25 cellular contexts compared by ENCODE assay signal in genomic region chr7:44811093-44811492, GRCh38. TPM values are rescaled to one million over a fixed set of nuclear protein-coding genes. Genes with fewer than 3 reads are reported as not detected.
DNase-seq lines count a peak whose midpoint lies in the region; ATAC-seq, FAIRE-seq and TF ChIP-seq lines count a peak whose summit lies in the region.
"Had no signal": no experiment of that assay in that cellular context is flagged by ENCODE, and none has a peak within 500 bp of the region (broad histone marks: within the 10 kb centered on the region; RNA-seq: fewer than 3 reads in every experiment).

No MANE protein-coding gene starts in this region.

- TF ChIP-seq CTCF in A549 (IDR thresholded peaks at IDR 0.05) (no peak), KMS-11 (conservative IDR thresholded peaks at IDR 0.05; ENCODE audit: low read depth, low read length) (no peak), K562 (IDR thresholded peaks at IDR 0.05 in 2 of 3, conservative IDR thresholded peaks at IDR 0.05 in 1 of 3; ENCODE audit: insufficient read depth in 2 of 3, low read depth in 1 of 3, low read length in 3 of 3) (no peak)

- H3K4me3 ChIP-seq in A549 (no peak overlapping the region), KMS-11 (IDR thresholded peaks at IDR 0.05; ENCODE audit: insufficient read depth, low read depth, low read length) (no peak overlapping the region), K562 (no peak overlapping the region)
- H3K4me3 ChIP-seq: colonic mucosa had no signal

- no peaks in the 10 kb centered on the region for H3K27me3 ChIP-seq in KMS-11 (ENCODE audit: insufficient read depth, low read depth)
- H3K27me3 ChIP-seq in K562 (ENCODE audit: control insufficient read depth in 2 of 2, insufficient read depth in 2 of 2, low read length in 2 of 2) = no peaks in the 10 kb centered on the region
- H3K27me3 ChIP-seq: colonic mucosa had no signal

- POLR2A ChIA-PET in A549 (lab: Yijun Ruan, JAX) = no interaction called here
- POLR2A ChIA-PET in K562 (lab: Yijun Ruan, JAX) = interaction anchor here (0.9 to 1.6 kb wide), 3 partner anchors 9 to 16 kb away, joined by 3 to 6 read pairs (median 5); no protein-coding TSS in a partner anchor

- H3K36me3 ChIP-seq in KMS-11 (ENCODE audit: insufficient read depth) (no peaks in the 10 kb centered on the region), K562 (ENCODE audit: control insufficient read depth, insufficient read depth, low read length) (no peaks in the 10 kb centered on the region)
- H3K36me3 ChIP-seq: colonic mucosa had no signal

- in situ Hi-C loops in K562 (cut with MboI) = no loop called here

- peak in 1 of 2 experiments; percentile 27; a peak in 1 of 6 replicates for ATAC-seq in A549
- 0 out of 3 replicates have a peak, but pooled peaks have one; percentile 14 for ATAC-seq in K562
- ATAC-seq in left colon = peak; percentile 49
- ATAC-seq: activated CD8-positive, alpha-beta memory T cell treated with anti-CD3 and anti-CD28 coated beads, Interleukin-2, amount 10 ng/mL, durations not matched to agents 7 days and 5 days; activated T-helper 17 cell treated with anti-CD3 and anti-CD28 coated beads, Interleukin-2, amount 50 U/mL, for 72 hours; naive thymus-derived CD4-positive, alpha-beta T cell; right cardiac atrium; T-cell had no signal

- intact Hi-C loops in K562 (cut with micrococcal nuclease) = no loop called here
- intact Hi-C loops in left colon (cut with DNase I, micrococcal nuclease) = no loop called here

- no peak overlapping the region for H2AFZ ChIP-seq in KMS-11 (ENCODE audit: low read depth)
- H2AFZ ChIP-seq in K562 (ENCODE audit: low read depth, low read length) = no peak overlapping the region

- H3K9me1 ChIP-seq in K562 (ENCODE audit: control insufficient read depth, insufficient read depth, low read length) = no peaks in the 10 kb centered on the region

- DNase-seq in A549 (ENCODE audit: low read depth in 1 of 2, low spot score in 1 of 2) = peak in 1 of 2 experiments; percentile 52
- no peak for DNase-seq in K562 (ENCODE audit: extremely low read depth in 1 of 4, low spot score in 3 of 4)
- DNase-seq in left colon = no peak
- DNase-seq in GM19240 (ENCODE audit: insufficient read length, low spot score) = no peak
- no peak for DNase-seq in SKM-1 treated with dmso at 0.1 percent for 144 hours (lab: John Stamatoyannopoulos, UW; ENCODE audit: unreplicated experiment)
- DNase-seq in NCI-H510A (lab: John Stamatoyannopoulos, UW) = no peak
- DNase-seq in NCI-H446 (lab: John Stamatoyannopoulos, UW) = no peak
- DNase-seq: activated CD4-positive, alpha-beta T cell treated with anti-CD3 and anti-CD28 coated beads for 48 hours; activated CD8-positive, alpha-beta memory T cell treated with anti-CD3 and anti-CD28 coated beads, Interleukin-2, amount 10 ng/mL, durations not matched to agents 7 days and 5 days; colonic mucosa; GDM1; Karpas-422; kidney; mesenchymal stem cell; naive thymus-derived CD4-positive, alpha-beta T cell; NCI-H1105; NCI-H2081 treated with DMSO at 0.1 percent for 48 hours; NCI-H526; right cardiac atrium; SHP77; stimulated activated CD8-positive, alpha-beta memory T cell treated with anti-CD3 and anti-CD28 coated beads, Interleukin-4, amount 100 ng/mL, for 48 hours; T-cell had no signal

- TF ChIP-seq EP300 in A549 (IDR thresholded peaks at IDR 0.05) (no peak), K562 (IDR thresholded peaks at IDR 0.05; ENCODE audit: low read length) (no peak)

- no TSS peak for BruUV-seq in K562 (replicated peaks; lab: Mats Ljungman, UMichigan)

- TF ChIP-seq RAD21 in A549 (conservative IDR thresholded peaks at IDR 0.05 in 1 of 2, IDR thresholded peaks at IDR 0.05 in 1 of 2) = no peak
- no peak for TF ChIP-seq RAD21 in K562 (CRISPR knock-in tag; conservative IDR thresholded peaks at IDR 0.05 in 1 of 2, IDR thresholded peaks at IDR 0.05 in 1 of 2)

- CTCF ChIA-PET in A549 (lab: Yijun Ruan, JAX) = interaction anchor here (0.6 to 2.9 kb wide), 5 partner anchors 9 to 27 kb away, joined by 3 to 8 read pairs (median 4); no protein-coding TSS in a partner anchor
- CTCF ChIA-PET in K562 (lab: Yijun Ruan, JAX; ENCODE audit: low intra/inter-chr PET ratio) = no interaction called here

- H3K9me3 ChIP-seq in A549 (no peaks in the 10 kb centered on the region), K562 (replicated peaks; ENCODE audit: control insufficient read depth, insufficient read depth, low read depth, low read length) (no peaks in the 10 kb centered on the region)
- H3K9me3 ChIP-seq: colonic mucosa had no signal

- H3K4me1 ChIP-seq in A549 (peaks cover 20% of the 10 kb centered on the region), KMS-11 (ENCODE audit: low read depth, poor library complexity, severe bottlenecking) (peaks cover 47% of the 10 kb centered on the region), K562 (replicated peaks in 1 of 2; ENCODE audit: control insufficient read depth in 2 of 2, insufficient read depth in 2 of 2, low read length in 2 of 2) (peaks cover 0 to 5% of the 10 kb centered on the region in 2 experiments; a peak in 4 of 5 replicates)
- H3K4me1 ChIP-seq: colonic mucosa had no signal

- H3K4me2 ChIP-seq in A549 (peak overlapping the region; percentile 36), KMS-11 (peak overlapping the region; percentile 49), K562 (ENCODE audit: insufficient read depth, low read length) (no peak overlapping the region)

- TF ChIP-seq POLR2A in A549 (IDR thresholded peaks at IDR 0.05; ENCODE audit: low read length) (no peak), K562 (conservative IDR thresholded peaks at IDR 0.05) (no peak)

- H3K9ac ChIP-seq in KMS-11 = no peak overlapping the region
- no peak overlapping the region for H3K9ac ChIP-seq in K562 (ENCODE audit: insufficient read depth in 1 of 2, low read depth in 2 of 2, low read length in 2 of 2)

- H3K79me2 ChIP-seq in KMS-11 (ENCODE audit: insufficient read depth, low read depth) (no peaks in the 10 kb centered on the region), K562 (ENCODE audit: control insufficient read depth, insufficient read depth, low read length) (no peaks in the 10 kb centered on the region)

- peak; percentile 39 for FAIRE-seq in A549 (lab: Jason Lieb, UNC)
- no peak for FAIRE-seq in K562 (lab: Jason Lieb, UNC)
- FAIRE-seq: endometrium, kidney had no signal

- H3K27ac ChIP-seq in A549 (0 out of 6 replicates have a peak overlapping the region, but pooled peaks of 1 of the 2 experiments have one; percentile 6), KMS-11 (peak overlapping the region; percentile 19; the same call in 1 of the 2 replicates), K562 (ENCODE audit: extremely low read depth, low read depth, low read length) (no peak overlapping the region)
- H3K27ac ChIP-seq: colonic mucosa had no signal

- H4K20me1 ChIP-seq in KMS-11 (ENCODE audit: insufficient read depth) (no peaks in the 10 kb centered on the region), K562 (replicated peaks; ENCODE audit: control insufficient read depth, insufficient read depth, low read length) (no peaks in the 10 kb centered on the region)

RNA-seq across cellular contexts. Expression of gene PPIA, which starts 14.6 kb away (rescaled TPM):
- polyA plus RNA-seq in A549 (2011; rRNA removed) (5,366 and 6,016 TPM in 2 replicates), A549 (2017; fragmentation: RNase III; extraction: RNeasy Plus Mini Kit Qiagen cat#74134 plus additional on column Dnase treatment) (6,452 to 7,028 TPM (median 6,488 TPM) in 3 replicates), K562 (2011; rRNA removed) (5,196 and 6,697 TPM in 2 replicates), K562 (2014; fragmentation: Illumina TruSeq; extraction: Trizol) (7,504 and 8,032 TPM in 2 replicates), K562 (2014; fragmentation: Nextera tagmentation; extraction: Ambion mirVana) (1,000 to 10,000 TPM; 2,984 to 3,298 TPM), K562 (2014; rRNA removed) (6,267 and 7,127 TPM in 2 replicates)
- 6,087 and 6,712 TPM in 2 replicates for polyA plus RNA-seq in A549 (2012; cell fraction: cytosol; rRNA removed)
- 2,383 and 3,176 TPM in 2 replicates for polyA plus RNA-seq in A549 (2012; cell fraction: nucleus; rRNA removed)
- 753 and 870 TPM in 2 replicates for polyA minus RNA-seq in A549 (2011; rRNA and poly(A)+ RNA removed)
- 453 and 475 TPM in 2 replicates for total RNA-seq in K562 (2011; cell fraction: chromatin; rRNA removed; ENCODE audit: low replicate concordance)
- 439 and 464 TPM in 2 replicates for total RNA-seq in K562 (2011; cell fraction: nucleolus; rRNA removed)
- 630 and 762 TPM in 2 replicates for total RNA-seq in K562 (2011; cell fraction: nucleoplasm; rRNA removed)
- total RNA-seq in K562 (2014; rRNA removed) (2,805 and 3,364 TPM in 2 replicates), K562 (2014; rRNA removed; fragmentation: Illumina TruSeq; extraction: Trizol) (4,631 and 4,826 TPM in 2 replicates), K562 (2015; rRNA removed; fragmentation: Illumina TruSeq; extraction: Trizol) (3,943 and 3,973 TPM in 2 replicates), K562 (2021) (2,583 and 2,768 TPM in 2 replicates), left colon (1,000 to 10,000 TPM; 1,049 to 1,320 TPM)
- 4,310 and 6,172 TPM in 2 replicates for polyA plus RNA-seq in K562 (2011; cell fraction: cytosol; rRNA removed)
- 1,280 and 2,340 TPM in 2 replicates for polyA plus RNA-seq in K562 (2011; cell fraction: nucleus; rRNA removed)
- 2,534 and 3,220 TPM in 2 replicates for polyA plus RNA-seq in K562 (2012)
- polyA minus RNA-seq in K562 (2011; rRNA and poly(A)+ RNA removed) = 2,540 and 2,827 TPM in 2 replicates
- polyA minus RNA-seq in K562 (2011; cell fraction: cytosol; rRNA and poly(A)+ RNA removed) = 724 and 768 TPM in 2 replicates
- 135 and 291 TPM in 2 replicates for polyA minus RNA-seq in K562 (2011; cell fraction: nucleus; rRNA and poly(A)+ RNA removed)

RNA-seq across cellular contexts. Expression of gene H2AZ2, which starts 36.8 kb away (rescaled TPM):
- 239 and 262 TPM in 2 replicates for polyA plus RNA-seq in A549 (2011; rRNA removed)
- 402 and 450 TPM in 2 replicates for polyA plus RNA-seq in A549 (2012; cell fraction: cytosol; rRNA removed)
- polyA plus RNA-seq in A549 (2012; cell fraction: nucleus; rRNA removed) = 123 and 134 TPM in 2 replicates
- 236 to 244 TPM (median 241 TPM) in 3 replicates for polyA plus RNA-seq in A549 (2017; fragmentation: RNase III; extraction: RNeasy Plus Mini Kit Qiagen cat#74134 plus additional on column Dnase treatment)
- polyA minus RNA-seq in A549 (2011; rRNA and poly(A)+ RNA removed) = 117 and 130 TPM in 2 replicates
- total RNA-seq in K562 (2011; cell fraction: chromatin; rRNA removed; ENCODE audit: low replicate concordance) = 52.2 and 119 TPM in 2 replicates
- total RNA-seq in K562 (2011; cell fraction: nucleolus; rRNA removed) = 49.0 and 52.7 TPM in 2 replicates
- total RNA-seq in K562 (2011; cell fraction: nucleoplasm; rRNA removed) = 81.8 and 141 TPM in 2 replicates
- 380 and 497 TPM in 2 replicates for total RNA-seq in K562 (2014; rRNA removed)
- total RNA-seq in K562 (2014; rRNA removed; fragmentation: Illumina TruSeq; extraction: Trizol) = 286 and 296 TPM in 2 replicates
- total RNA-seq in K562 (2015; rRNA removed; fragmentation: Illumina TruSeq; extraction: Trizol) = 217 and 219 TPM in 2 replicates
- 273 and 286 TPM in 2 replicates for total RNA-seq in K562 (2021)
- polyA plus RNA-seq in K562 (2011; rRNA removed) = 276 and 382 TPM in 2 replicates
- polyA plus RNA-seq in K562 (2011; cell fraction: cytosol; rRNA removed) = 254 and 312 TPM in 2 replicates
- 75.0 and 103 TPM in 2 replicates for polyA plus RNA-seq in K562 (2011; cell fraction: nucleus; rRNA removed)
- 262 and 408 TPM in 2 replicates for polyA plus RNA-seq in K562 (2012)
- 213 and 246 TPM in 2 replicates for polyA plus RNA-seq in K562 (2014; fragmentation: Illumina TruSeq; extraction: Trizol)
- 100 to 1,000 TPM; 105 to 118 TPM for polyA plus RNA-seq in K562 (2014; fragmentation: Nextera tagmentation; extraction: Ambion mirVana)
- polyA plus RNA-seq in K562 (2014; rRNA removed) = 295 and 305 TPM in 2 replicates
- polyA minus RNA-seq in K562 (2011; rRNA and poly(A)+ RNA removed) = 211 and 268 TPM in 2 replicates
- 75.6 and 99.9 TPM in 2 replicates for polyA minus RNA-seq in K562 (2011; cell fraction: cytosol; rRNA and poly(A)+ RNA removed)
- polyA minus RNA-seq in K562 (2011; cell fraction: nucleus; rRNA and poly(A)+ RNA removed) = 17.5 and 34.1 TPM in 2 replicates
- total RNA-seq in left colon = 100 to 1,000 TPM; 126 to 147 TPM
